Comparison of ENCODE assay signal across 8 cellular contexts in genomic region chr5:80141147-80141671, GRCh38.
DNase-seq lines count a peak whose midpoint lies in the region; ATAC-seq and TF ChIP-seq lines count a peak whose summit lies in the region.

No MANE protein-coding gene starts in this region.

- peak overlapping the region; percentile 12 for H3K4me3 Mint-ChIP-seq in activated CD4-positive, alpha-beta T cell treated with anti-CD3 and anti-CD28 coated beads for 36 hours

- peaks cover 6% of the 10 kb centered on the region for H3K36me3 ChIP-seq in thoracic aorta

- H3K27ac ChIP-seq in caudate nucleus (ENCODE audit: low read depth, low read length) (peak overlapping the region; percentile 95), thoracic aorta (peak overlapping the region; percentile 69 to 78)

- no peak for ATAC-seq in activated CD4-positive, alpha-beta T cell treated with anti-CD3 and anti-CD28 coated beads for 36 hours
- ATAC-seq in left lobe of liver (peak; percentile 78), thoracic aorta (ENCODE audit: insufficient number of reproducible peaks, low FRiP score, low read depth) (peak; percentile 30), GM18858 (IDR thresholded peaks at IDR 0.05; ENCODE audit: unreplicated experiment) (no peak)

- H3K9me3 Mint-ChIP-seq in activated CD4-positive, alpha-beta T cell treated with anti-CD3 and anti-CD28 coated beads for 36 hours (ENCODE audit: low read depth), result no peaks in the 10 kb centered on the region

- intact Hi-C loops in activated CD4-positive, alpha-beta T cell treated with anti-CD3 and anti-CD28 coated beads for 36 hours (cut with DNase I, micrococcal nuclease), result loop anchor here (2.0 to 5.0 kb wide), 2 partner anchors 51 to 114 kb away; no protein-coding TSS in a partner anchor

- no peak for TF ChIP-seq CTCF in thoracic aorta (IDR thresholded peaks at IDR 0.05)

- H3K36me3 Mint-ChIP-seq in activated CD4-positive, alpha-beta T cell treated with anti-CD3 and anti-CD28 coated beads for 36 hours (ENCODE audit: low read depth), result peaks cover 42% of the 10 kb centered on the region

- H3K27me3 ChIP-seq in thoracic aorta (replicated peaks; ENCODE audit: insufficient read depth), result no peaks in the 10 kb centered on the region

- H3K4me1 Mint-ChIP-seq in activated CD4-positive, alpha-beta T cell treated with anti-CD3 and anti-CD28 coated beads for 36 hours, result peaks cover 80% of the 10 kb centered on the region

- no peak overlapping the region for H3K4me3 ChIP-seq in thoracic aorta

- DNase-seq in activated CD4-positive, alpha-beta T cell treated with anti-CD3 and anti-CD28 coated beads for 36 hours, result no peak
- no peak for DNase-seq in activated CD4-positive, alpha-beta T cell treated with anti-CD3 and anti-CD28 coated beads for 4 hours
- DNase-seq in caudate nucleus (lab: John Stamatoyannopoulos, UW), result peak in 27 of 61 donors; percentile 7 to 60 (median 26)
- peak; percentile 58 for DNase-seq in left lobe of liver (ENCODE audit: low spot score)
- DNase-seq in thoracic aorta (ENCODE audit: low spot score), result peak; percentile 15
- DNase-seq in COR-L47 (lab: John Stamatoyannopoulos, UW), result no peak
- DNase-seq in NCI-H446 treated with DMSO at 0.1 percent for 48 hours (lab: John Stamatoyannopoulos, UW), result no peak

- H3K9me3 ChIP-seq in thoracic aorta, result no peaks in the 10 kb centered on the region

- peak overlapping the region; percentile 94 for H3K27ac Mint-ChIP-seq in activated CD4-positive, alpha-beta T cell treated with anti-CD3 and anti-CD28 coated beads for 36 hours

- H3K4me1 ChIP-seq in thoracic aorta (ENCODE audit: control insufficient read depth in 1 of 2, low read depth in 2 of 2), result peaks cover 8 to 20% of the 10 kb centered on the region in 2 donors

- POLR2A ChIA-PET in activated CD4-positive, alpha-beta T cell treated with anti-CD3 and anti-CD28 coated beads for 36 hours (lab: Charles Lee), result interaction anchor here (0.7 to 1.4 kb wide), 3 partner anchors 15 to 115 kb away, joined by 3 to 7 read pairs (median 5); partner anchors contain the start of gene SERINC5

- CTCF ChIA-PET in activated CD4-positive, alpha-beta T cell treated with anti-CD3 and anti-CD28 coated beads for 36 hours (lab: Charles Lee), result interaction anchor here (0.7 to 2.5 kb wide), 5 partner anchors 12 to 113 kb away, joined by 3 to 8 read pairs (median 4); no protein-coding TSS in a partner anchor

- H3K27me3 Mint-ChIP-seq in activated CD4-positive, alpha-beta T cell treated with anti-CD3 and anti-CD28 coated beads for 36 hours, result no peaks in the 10 kb centered on the region

Comparison
In these comparisons a context has a peak if more than half of its experiments do, and no peak if none do; other contexts are left out.
1. ATAC-seq: peak in left lobe of liver (single experiment) and thoracic aorta (single experiment); none in activated CD4-positive, alpha-beta T cell treated with anti-CD3 and anti-CD28 coated beads for 36 hours (single experiment) and GM18858 (single experiment).
2. DNase-seq: peak in left lobe of liver (single experiment) and thoracic aorta (single experiment); none in activated CD4-positive, alpha-beta T cell treated with anti-CD3 and anti-CD28 coated beads for 36 hours (single experiment), activated CD4-positive, alpha-beta T cell treated with anti-CD3 and anti-CD28 coated beads for 4 hours (0 of 2), COR-L47 (single experiment) and NCI-H446 treated with DMSO at 0.1 percent for 48 hours (single experiment).